Comparison of ENCODE assay signal across 8 cellular contexts in genomic region chr20:51220293-51220706, GRCh38.
DNase-seq lines count a peak whose midpoint lies in the region; ATAC-seq and FAIRE-seq lines count a peak whose summit lies in the region.

No MANE protein-coding gene starts in this region.

- H3K27ac ChIP-seq in small intestine (ENCODE audit: low read depth in 1 of 2, low read length in 1 of 2) = no peak overlapping the region

- peaks cover 0 to 15% of the 10 kb centered on the region in 2 donors for H3K27me3 ChIP-seq in small intestine (ENCODE audit: control insufficient read depth in 2 of 2, insufficient read depth in 2 of 2, low read length in 2 of 2)

- peak; percentile 38 for DNase-seq in EH (ENCODE audit: low read depth)
- peak; percentile 48 for DNase-seq in NCI-H82 (lab: John Stamatoyannopoulos, UW)
- DNase-seq in activated T-helper 1 cell treated with Interleukin-2 at 50 U/mL for 16 hours (ENCODE audit: low read depth) = peak; percentile 15
- DNase-seq in germinal center (ENCODE audit: low spot score) = peak; percentile 72
- DNase-seq in small intestine = peak; percentile 23
- DNase-seq in NCI-H345 (lab: John Stamatoyannopoulos, UW) = no peak
- no peak for DNase-seq in NCI-H2227 treated with DMSO at 0.1 percent for 48 hours (lab: John Stamatoyannopoulos, UW)

- no peak overlapping the region for H3K4me3 ChIP-seq in small intestine (ENCODE audit: low read depth in 1 of 2, low read length in 2 of 2)

- no peaks in the 10 kb centered on the region for H3K4me1 ChIP-seq in small intestine (ENCODE audit: control insufficient read depth in 2 of 2, insufficient read depth in 1 of 2, low read depth in 1 of 2, low read length in 1 of 2)

- 27% methylated on average over 15 of the region's 15 CpGs for WGBS in small intestine, 3 donors

- H3K9me3 ChIP-seq in small intestine (ENCODE audit: control insufficient read depth, low read depth) = no peaks in the 10 kb centered on the region

- no peak for ATAC-seq in HG02885 (IDR thresholded peaks at IDR 0.05; ENCODE audit: poor library complexity, unreplicated experiment)

- no peaks in the 10 kb centered on the region for H3K36me3 ChIP-seq in small intestine (ENCODE audit: control insufficient read depth in 2 of 2, insufficient read depth in 2 of 2, low read length in 2 of 2)

- no peak for FAIRE-seq in small intestine (lab: Jason Lieb, UNC)

Comparison
In these comparisons a context has a peak if more than half of its experiments do, and no peak if none do; other contexts are left out.
1. DNase-seq: peak in EH (single experiment), NCI-H82 (single experiment), activated T-helper 1 cell treated with Interleukin-2 at 50 U/mL for 16 hours (single experiment), germinal center (single experiment) and small intestine (single experiment); none in NCI-H345 (single experiment) and NCI-H2227 treated with DMSO at 0.1 percent for 48 hours (single experiment).